Comparison of ENCODE assay signal across 8 cellular contexts in the genomic region with DNA sequence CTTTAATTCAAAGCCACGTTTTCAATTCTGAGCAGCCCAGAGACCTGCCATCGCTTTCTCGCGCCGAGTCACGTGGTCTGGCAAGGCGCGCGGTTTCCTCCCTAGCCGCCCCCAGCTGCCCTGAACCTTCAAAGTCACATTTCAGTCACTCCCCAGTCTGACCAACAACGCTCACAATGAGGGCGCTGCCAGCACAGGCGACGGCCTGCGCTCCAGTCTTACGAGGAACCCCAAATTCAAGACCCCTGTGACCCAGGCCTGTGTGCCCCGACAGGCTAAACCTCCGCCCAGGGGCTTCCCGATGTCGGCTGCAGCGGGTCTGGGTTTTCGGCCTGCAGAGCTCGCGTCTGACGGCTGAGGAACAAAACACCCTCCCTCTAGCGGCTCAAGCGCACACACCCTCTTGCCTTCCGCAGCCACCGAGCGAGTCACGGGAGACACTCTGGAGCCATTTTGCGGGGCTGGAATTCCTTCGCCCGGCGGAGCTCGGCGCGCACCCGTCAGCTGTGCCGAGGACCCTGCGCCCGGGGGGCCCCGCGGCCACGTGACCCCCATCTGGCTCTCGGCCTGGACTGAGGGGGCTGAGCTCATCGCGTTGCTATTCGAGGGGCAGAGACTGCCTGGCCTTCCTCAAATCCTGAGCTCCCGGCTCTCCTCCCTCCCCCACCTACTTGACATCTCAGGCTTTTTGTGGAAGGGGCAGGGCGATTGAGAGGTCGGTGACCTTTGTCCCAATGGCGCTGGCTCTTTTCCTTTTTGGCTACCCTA.
DNase-seq lines count a peak whose midpoint lies in the region; ATAC-seq and TF ChIP-seq lines count a peak whose summit lies in the region.

No MANE protein-coding gene starts in this region.

- H3K4me1 ChIP-seq in SJSA1 (replicated peaks) (peaks cover 34% of the 10 kb centered on the region), suprapubic skin (peaks cover 25% of the 10 kb centered on the region)

- peak overlapping the region; percentile 30 for H3K4me3 ChIP-seq in SJSA1
- H3K4me3 ChIP-seq in suprapubic skin = peak overlapping the region; percentile 50

- CTCF ChIA-PET in Calu3 (lab: Charles Lee) = interaction anchor here (0.7 to 2.4 kb wide), 25 partner anchors 10 to 794 kb away, joined by 3 to 29 read pairs (median 4); no protein-coding TSS in a partner anchor

- H3K27me3 Mint-ChIP-seq in Calu3 (ENCODE audit: unreplicated experiment) = no peaks in the 10 kb centered on the region

- peaks cover 72% of the 10 kb centered on the region for H3K4me1 Mint-ChIP-seq in Calu3 (ENCODE audit: low read depth, unreplicated experiment)

- peak; percentile 62 for TF ChIP-seq CTCF in Calu3 (IDR thresholded peaks at IDR 0.05; ENCODE audit: unreplicated experiment)
- peak in 2 of 3 donors; percentile 52 to 74 for TF ChIP-seq CTCF in omental fat pad (IDR thresholded peaks at IDR 0.05)
- peak; percentile 54 to 81 for TF ChIP-seq CTCF in suprapubic skin (IDR thresholded peaks at IDR 0.05)

- no peaks in the 10 kb centered on the region for H3K27me3 ChIP-seq in SJSA1 (replicated peaks)
- no peaks in the 10 kb centered on the region for H3K27me3 ChIP-seq in suprapubic skin

- H3K36me3 Mint-ChIP-seq in Calu3 (ENCODE audit: insufficient read depth, unreplicated experiment) = peaks cover 54% of the 10 kb centered on the region
- peaks cover 6 to 18% of the 10 kb centered on the region in 2 donors for H3K36me3 Mint-ChIP-seq in activated naive CD4-positive, alpha-beta T cell treated with anti-CD3 and anti-CD28 coated beads, Interleukin-2, amount 50 U/mL, for 72 hours

- peak overlapping the region; percentile 99 for H3K27ac Mint-ChIP-seq in Calu3 (ENCODE audit: unreplicated experiment)
- H3K27ac Mint-ChIP-seq in activated naive CD4-positive, alpha-beta T cell treated with anti-CD3 and anti-CD28 coated beads, Interleukin-2, amount 50 U/mL, for 72 hours = peak overlapping the region; percentile 2 to 76

- WGBS in suprapubic skin = under 1% methylated on average over 26 of the region's 53 CpGs

- intact Hi-C loops in Calu3 (cut with micrococcal nuclease; ENCODE audit: unreplicated experiment) = loop anchor here (1.0 to 5.0 kb wide), 3 partner anchors 17 to 63 kb away; no protein-coding TSS in a partner anchor
- intact Hi-C loops in head of caudate nucleus (cut with DNase I) = no loop called here

- TF ChIP-seq EP300 in suprapubic skin (IDR thresholded peaks at IDR 0.05) = no peak

- BruUV-seq in Calu3 (replicated peaks; lab: Mats Ljungman, UMichigan) = no TSS peak

- H3K9me3 ChIP-seq in SJSA1 (replicated peaks) = no peaks in the 10 kb centered on the region
- H3K9me3 ChIP-seq in suprapubic skin = no peaks in the 10 kb centered on the region

- H3K36me3 ChIP-seq in SJSA1 (peaks cover 20% of the 10 kb centered on the region), suprapubic skin (peaks cover 14% of the 10 kb centered on the region)

- peak overlapping the region; percentile 76 for H3K4me3 Mint-ChIP-seq in Calu3 (ENCODE audit: low read depth, unreplicated experiment)

- TF ChIP-seq POLR2A in suprapubic skin (IDR thresholded peaks at IDR 0.05) = no peak

- peak; percentile 88 for DNase-seq in Calu3
- DNase-seq in HUDEP-2 (lab: John Stamatoyannopoulos, UW; ENCODE audit: unreplicated experiment in 76 of 76) = peak in 68 of 76 experiments; percentile 2 to 80 (median 54)
- peak; percentile 97 to 99 for DNase-seq in SJSA1 (ENCODE audit: low read depth in 1 of 2, low spot score in 2 of 2)
- peak; percentile 54 to 69 for DNase-seq in activated naive CD4-positive, alpha-beta T cell treated with anti-CD3 and anti-CD28 coated beads, Interleukin-2, amount 50 U/mL, for 72 hours (ENCODE audit: low spot score in 2 of 2)
- peak; percentile 37 to 83 (median 71) for DNase-seq in head of caudate nucleus
- peak; percentile 51 for DNase-seq in omental fat pad (ENCODE audit: low spot score)
- peak; percentile 90 to 91 for DNase-seq in suprapubic skin (ENCODE audit: low spot score in 2 of 2)

- H3K27ac ChIP-seq in SJSA1 (peak overlapping the region; percentile 93), suprapubic skin (peak overlapping the region; percentile 96)

- H3K9me3 Mint-ChIP-seq in Calu3 (ENCODE audit: low read depth, unreplicated experiment) = no peaks in the 10 kb centered on the region
- no peaks in the 10 kb centered on the region for H3K9me3 Mint-ChIP-seq in activated naive CD4-positive, alpha-beta T cell treated with anti-CD3 and anti-CD28 coated beads, Interleukin-2, amount 50 U/mL, for 72 hours

- ATAC-seq in GM21390 (IDR thresholded peaks at IDR 0.05; ENCODE audit: unreplicated experiment) (peak; percentile 92), omental fat pad (ENCODE audit: low FRiP score) (peak; percentile 87)
- ATAC-seq in activated naive CD4-positive, alpha-beta T cell treated with anti-CD3 and anti-CD28 coated beads, Interleukin-2, amount 50 U/mL, for 72 hours = peak; percentile 22 to 71

Comparison
In these comparisons a context has a peak if more than half of its experiments do, and no peak if none do; other contexts are left out.
1. Peak in every context shown above with its lines: DNase-seq, ATAC-seq, H3K4me3 ChIP-seq and H3K27ac ChIP-seq.